Comparison of ENCODE assay signal across 29 cellular contexts in the genomic region with DNA sequence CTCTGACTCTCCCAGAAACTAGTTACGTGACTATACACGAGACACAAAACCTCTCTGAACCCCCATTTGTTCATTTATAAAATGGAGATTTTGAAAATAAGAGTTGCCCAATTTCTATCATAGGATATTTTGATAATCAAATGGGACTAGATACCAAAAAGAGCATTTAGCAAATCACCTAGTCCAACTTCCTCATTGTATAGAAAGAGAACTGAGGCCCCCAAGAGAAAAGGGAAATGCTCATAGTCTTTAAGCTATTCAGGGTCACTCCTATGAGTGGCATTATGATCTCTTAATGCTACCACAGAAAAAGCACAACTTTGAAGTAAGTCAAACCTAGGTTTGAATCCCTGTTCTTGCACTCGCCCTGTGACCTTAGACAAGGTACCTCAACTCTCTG.
"Had no signal": no experiment of that assay in that cellular context is flagged by ENCODE, and none has a peak within 500 bp of the region (broad histone marks: within the 10 kb centered on the region; RNA-seq: fewer than 3 reads in every experiment).

No MANE protein-coding gene starts in this region.

- H3K9me3 ChIP-seq: left lung, lower lobe of right lung, neutrophil, right atrium auricular region, right lobe of liver, testis, thyroid gland, transverse colon, upper lobe of left lung, vagina had no signal

- H2AFZ ChIP-seq: neural progenitor cell, parathyroid adenoma had no signal

- H3K4me1 ChIP-seq: left lung, lower lobe of right lung, neural progenitor cell, parathyroid adenoma, right atrium auricular region, right lobe of liver, testis, thyroid gland, transverse colon, upper lobe of left lung, vagina had no signal

- ATAC-seq: left colon; left lung; lower lobe of right lung; natural killer cell; right lobe of liver; stimulated activated memory B cell treated with anti-CD40 and anti-IgM and Interleukin-4, amounts not matched to agents 10 μg/mL and 1 μg/mL and 100 μg/mL, for 72 hours; stimulated activated naive CD8-positive, alpha-beta T cell treated with anti-CD3 and anti-CD28 coated beads, Interleukin-15, amount 100 ng/mL, for 72 hours had no signal

- H3K27me3 ChIP-seq: neural progenitor cell, neutrophil, right atrium auricular region, testis, thyroid gland, transverse colon, upper lobe of left lung, vagina had no signal

- H3K4me2 ChIP-seq: neural progenitor cell, smooth muscle cell had no signal

- H3K79me2 ChIP-seq: parathyroid adenoma had no signal

- H3K9ac ChIP-seq: neural progenitor cell, parathyroid adenoma had no signal

- H3K4me3 ChIP-seq: left lung, lower lobe of right lung, neural progenitor cell, right atrium auricular region, right lobe of liver, smooth muscle cell, testis, thyroid gland, transverse colon, upper lobe of left lung, vagina had no signal

- H3K36me3 ChIP-seq: left lung, lower lobe of right lung, neural progenitor cell, neutrophil, right atrium auricular region, right lobe of liver, thyroid gland, transverse colon, upper lobe of left lung, vagina had no signal

- DNase-seq: immature natural killer cell; kidney; left colon; left lung; lower lobe of right lung; mesendoderm; naive B cell; natural killer cell; nephron progenitor cell; occipital lobe; right lobe of liver; stimulated activated CD4-positive, alpha-beta T cell treated with anti-CD3 and anti-CD28 coated beads, Interleukin-1b, Interleukin-23, amount 100 ng/mL, for 48 hours; stimulated activated CD4-positive, alpha-beta T cell treated with anti-CD3 and anti-CD28 coated beads, Interleukin-2, amount 100 ng/mL, for 48 hours; stimulated activated CD4-positive, alpha-beta T cell treated with anti-CD3 and anti-CD28 coated beads, Interleukin-4, amount 100 ng/mL, for 4 hours; stimulated activated CD8-positive, alpha-beta memory T cell treated with anti-CD3 and anti-CD28 coated beads, Interleukin-4, amount 100 ng/mL, for 48 hours; stimulated activated naive CD4-positive, alpha-beta T cell treated with Interleukin-2 at 50 U/mL for 16 hours; stimulated activated naive CD8-positive, alpha-beta T cell treated with anti-CD3 and anti-CD28 coated beads, Interleukin-15, amount 100 ng/mL, for 72 hours; substantia nigra; testis; thyroid gland; transverse colon; upper lobe of left lung had no signal

- H3K27ac ChIP-seq: left lung, lower lobe of right lung, neural progenitor cell, neutrophil, parathyroid adenoma, right atrium auricular region, right lobe of liver, testis, thyroid gland, transverse colon, upper lobe of left lung, vagina had no signal
